Comparison of ENCODE assay signal across 20 cellular contexts in genomic region chr5:17340363-17340762, GRCh38.
DNase-seq lines count a peak whose midpoint lies in the region; ATAC-seq and TF ChIP-seq lines count a peak whose summit lies in the region.
"Had no signal": no experiment of that assay in that cellular context is flagged by ENCODE, and none has a peak within 500 bp of the region (broad histone marks: within the 10 kb centered on the region; RNA-seq: fewer than 3 reads in every experiment).

No MANE protein-coding gene starts in this region.

- peaks cover 12% of the 10 kb centered on the region for H3K36me3 Mint-ChIP-seq in mesothelial cell of epicardium
- no peaks in the 10 kb centered on the region for H3K36me3 Mint-ChIP-seq in activated CD4-positive, alpha-beta memory T cell treated with anti-CD3 and anti-CD28 coated beads for 36 hours

- no peaks in the 10 kb centered on the region for H3K27me3 Mint-ChIP-seq in mesothelial cell of epicardium (ENCODE audit: low read depth)
- H3K27me3 Mint-ChIP-seq in activated CD4-positive, alpha-beta memory T cell treated with anti-CD3 and anti-CD28 coated beads for 36 hours, result no peaks in the 10 kb centered on the region
- H3K27me3 Mint-ChIP-seq: CD4-positive, alpha-beta T cell had no signal

- H3K27ac ChIP-seq in GM23248 (no peak overlapping the region), RWPE1 (no peak overlapping the region)
- H3K27ac ChIP-seq: 22Rv1 had no signal

- H3K36me3 ChIP-seq in GM23248 (ENCODE audit: low read depth), result no peaks in the 10 kb centered on the region

- peaks cover 17% of the 10 kb centered on the region for H3K9me3 Mint-ChIP-seq in mesothelial cell of epicardium
- peaks cover 10% of the 10 kb centered on the region for H3K9me3 Mint-ChIP-seq in activated CD4-positive, alpha-beta memory T cell treated with anti-CD3 and anti-CD28 coated beads for 36 hours

- peak overlapping the region; percentile 85 for H3K27ac Mint-ChIP-seq in mesothelial cell of epicardium
- no peak overlapping the region for H3K27ac Mint-ChIP-seq in activated CD4-positive, alpha-beta memory T cell treated with anti-CD3 and anti-CD28 coated beads for 36 hours
- H3K27ac Mint-ChIP-seq: CD4-positive, alpha-beta T cell had no signal

- no peaks in the 10 kb centered on the region for H3K9me3 ChIP-seq in GM23248 (ENCODE audit: low read depth)

- no peaks in the 10 kb centered on the region for H3K9me2 ChIP-seq in GM23248 (ENCODE audit: insufficient read depth)

- intact Hi-C loops in activated CD4-positive, alpha-beta memory T cell treated with anti-CD3 and anti-CD28 coated beads for 36 hours (cut with micrococcal nuclease), result no loop called here

- H3K9ac ChIP-seq in GM23248, result no peak overlapping the region

- H3K4me3 Mint-ChIP-seq in mesothelial cell of epicardium, result no peak overlapping the region
- no peak overlapping the region for H3K4me3 Mint-ChIP-seq in activated CD4-positive, alpha-beta memory T cell treated with anti-CD3 and anti-CD28 coated beads for 36 hours
- H3K4me3 Mint-ChIP-seq: CD4-positive, alpha-beta T cell had no signal

- H2AFZ ChIP-seq in GM23248, result no peak overlapping the region

- no peak for ATAC-seq in HG02973 (IDR thresholded peaks at IDR 0.05; ENCODE audit: unreplicated experiment)
- ATAC-seq: HepG2 had no signal

- 0 out of 2 replicates have a peak, but pooled peaks cover 4% of the 10 kb centered on the region for H3K4me1 ChIP-seq in GM23248 (ENCODE audit: insufficient read depth)

- CTCF ChIA-PET in activated CD4-positive, alpha-beta memory T cell treated with anti-CD3 and anti-CD28 coated beads for 36 hours (lab: Charles Lee), result no interaction called here
- CTCF ChIA-PET in RWPE1 (lab: Yijun Ruan, JAX), result no interaction called here

- H3K4me3 ChIP-seq in GM23248 (no peak overlapping the region), epithelial cell of esophagus (ENCODE audit: low read length) (no peak overlapping the region)

- peaks cover 46% of the 10 kb centered on the region for H3K4me1 Mint-ChIP-seq in mesothelial cell of epicardium
- H3K4me1 Mint-ChIP-seq in activated CD4-positive, alpha-beta memory T cell treated with anti-CD3 and anti-CD28 coated beads for 36 hours (ENCODE audit: low read depth), result no peaks in the 10 kb centered on the region

- H3K27me3 ChIP-seq in GM23248 (replicated peaks; ENCODE audit: insufficient read depth), result no peaks in the 10 kb centered on the region

- H3K4me2 ChIP-seq in GM23248 (ENCODE audit: unreplicated experiment), result no peak overlapping the region

- TF ChIP-seq CTCF in epithelial cell of esophagus (IDR thresholded peaks at IDR 0.05; ENCODE audit: insufficient read depth, low read depth, low read length, missing control alignments) (no peak), mesothelial cell of epicardium (IDR thresholded peaks at IDR 0.05; ENCODE audit: unreplicated experiment) (no peak), RWPE1 (conservative IDR thresholded peaks at IDR 0.05; ENCODE audit: low read depth) (no peak)

- POLR2A ChIA-PET in activated CD4-positive, alpha-beta memory T cell treated with anti-CD3 and anti-CD28 coated beads for 36 hours (lab: Charles Lee), result no interaction called here
- POLR2A ChIA-PET in RWPE1 (lab: Yijun Ruan, JAX; ENCODE audit: low non-redundant PET), result no interaction called here

- peak; percentile 38 for DNase-seq in A172 (ENCODE audit: low spot score)
- peak; percentile 6 for DNase-seq in GM23248
- DNase-seq in epithelial cell of esophagus (ENCODE audit: low read depth), result peak; percentile 21
- DNase-seq in mesothelial cell of epicardium (ENCODE audit: low spot score in 2 of 2, unreplicated experiment in 2 of 2), result no peak
- no peak for DNase-seq in activated naive CD4-positive, alpha-beta T cell (lab: John Stamatoyannopoulos, UW)
- DNase-seq in activated CD4-positive, alpha-beta memory T cell treated with anti-CD3 and anti-CD28 coated beads for 36 hours, result no peak
- DNase-seq in RWPE1 (ENCODE audit: low spot score), result no peak
- DNase-seq: Caco-2; CD4-positive, alpha-beta T cell; KG1; MV-4-11; NCI-H1417; NCI-H187; NCI-H2107; NCI-H2227 treated with DMSO at 0.1 percent for 48 hours; NCI-H524; SHP77 treated with DMSO at 0.1 percent for 48 hours had no signal

- no peaks in the 10 kb centered on the region for H4K20me1 ChIP-seq in GM23248 (ENCODE audit: insufficient read depth)

- 33 to 38% methylated on average over 2 of the region's 2 CpGs for WGBS in GM23248 (ENCODE audit: low coverage in 1 of 2, low lambda C conversion rate in 2 of 2, missing lambda C conversion rate in 2 of 2), 2 experiments

- H3K79me2 ChIP-seq in GM23248 (ENCODE audit: insufficient read depth), result no peaks in the 10 kb centered on the region

- no peaks in the 10 kb centered on the region for H3F3A ChIP-seq in GM23248 (ENCODE audit: insufficient read depth)

- in situ Hi-C loops in GM23248 (cut with MboI), result no loop called here

Comparison
In these comparisons a context has a peak if more than half of its experiments do, and no peak if none do; other contexts are left out.
1. DNase-seq: peak in A172 (single experiment), GM23248 (single experiment) and epithelial cell of esophagus (single experiment); none in mesothelial cell of epicardium (0 of 2), activated naive CD4-positive, alpha-beta T cell (0 of 4), activated CD4-positive, alpha-beta memory T cell treated with anti-CD3 and anti-CD28 coated beads for 36 hours (single experiment) and RWPE1 (single experiment).